Comparison of ENCODE assay signal across 2 cellular contexts in genomic region chr12:93164103-93164880, GRCh38.
TF ChIP-seq lines count a peak whose summit lies in the region.

No MANE protein-coding gene starts in this region.

TF ChIP-seq in SK-N-SH, 30 proteins besides CTCF, POLR2A, EP300 and RAD21 (continued from another document):
- TF ChIP-seq REST (IDR thresholded peaks at IDR 0.05; ENCODE audit: low read depth, low read length) (no peak), TEAD4 (IDR thresholded peaks at IDR 0.05; ENCODE audit: borderline replicate concordance, insufficient read depth) (no peak), POLR2AphosphoS5 (IDR thresholded peaks at IDR 0.05; ENCODE audit: low read depth, low read length) (no peak), JUND (IDR thresholded peaks at IDR 0.05) (no peak), NRF1 (IDR thresholded peaks at IDR 0.05; ENCODE audit: low read depth, low read length) (no peak), FOXJ3 (CRISPR knock-in tag; IDR thresholded peaks at IDR 0.05) (no peak), SMC3 (IDR thresholded peaks at IDR 0.05; ENCODE audit: low read depth, low read length) (no peak), ZBTB33 (IDR thresholded peaks at IDR 0.05; ENCODE audit: borderline replicate concordance, low read depth) (no peak), USF1 (IDR thresholded peaks at IDR 0.05; ENCODE audit: borderline replicate concordance, low read depth) (no peak), FOXM1 (IDR thresholded peaks at IDR 0.05; ENCODE audit: low read depth) (no peak), YY1 (IDR thresholded peaks at IDR 0.05; ENCODE audit: low read depth) (no peak), RFX5 (IDR thresholded peaks at IDR 0.05; ENCODE audit: low read length) (no peak), TAF1 (IDR thresholded peaks at IDR 0.05; ENCODE audit: borderline replicate concordance, low read depth, low read length) (no peak), ELF1 (IDR thresholded peaks at IDR 0.05) (no peak), EZH2phosphoT487 (IDR thresholded peaks at IDR 0.05; ENCODE audit: borderline replicate concordance, low read depth) (no peak), NFIC (IDR thresholded peaks at IDR 0.05; ENCODE audit: borderline replicate concordance) (no peak), MXI1 (IDR thresholded peaks at IDR 0.05; ENCODE audit: low read depth, low read length) (no peak), MAX (IDR thresholded peaks at IDR 0.05; ENCODE audit: low read depth) (no peak)

TF ChIP-seq in SK-N-SH treated with all-trans-retinoic acid at 6 μM for 48 hours, 23 proteins besides CTCF, POLR2A, EP300 and RAD21 (continued from another document):
- no peak for TF ChIP-seq PATZ1 (CRISPR knock-in tag; IDR thresholded peaks at IDR 0.05; ENCODE audit: borderline replicate concordance)
- no peak for TF ChIP-seq TCF4 (CRISPR knock-in tag; IDR thresholded peaks at IDR 0.05; ENCODE audit: borderline replicate concordance)
- no peak for TF ChIP-seq ESRRG (CRISPR knock-in tag; IDR thresholded peaks at IDR 0.05)
- TF ChIP-seq ZC3H10 (CRISPR knock-in tag; IDR thresholded peaks at IDR 0.05): no peak
- no peak for TF ChIP-seq ZFP30 (CRISPR knock-in tag; IDR thresholded peaks at IDR 0.05)
- no peak for TF ChIP-seq CSRNP3 (CRISPR knock-in tag; IDR thresholded peaks at IDR 0.05)
- no peak for TF ChIP-seq CSDC2 (CRISPR knock-in tag; IDR thresholded peaks at IDR 0.05)
- TF ChIP-seq OSR1 (CRISPR knock-in tag; IDR thresholded peaks at IDR 0.05): no peak
- no peak for TF ChIP-seq SNAI2 (CRISPR knock-in tag; IDR thresholded peaks at IDR 0.05)
- no peak for TF ChIP-seq CREB5 (CRISPR knock-in tag; IDR thresholded peaks at IDR 0.05; ENCODE audit: low read depth)
- no peak for TF ChIP-seq TOX (CRISPR knock-in tag; IDR thresholded peaks at IDR 0.05; ENCODE audit: borderline replicate concordance)
- no peak for TF ChIP-seq ISL1 (CRISPR knock-in tag; IDR thresholded peaks at IDR 0.05)
- TF ChIP-seq BACH2 (CRISPR knock-in tag; IDR thresholded peaks at IDR 0.05; ENCODE audit: borderline replicate concordance): no peak
- no peak for TF ChIP-seq ZNF70 (CRISPR knock-in tag; IDR thresholded peaks at IDR 0.05)
- no peak for TF ChIP-seq ZNF8 (CRISPR knock-in tag; IDR thresholded peaks at IDR 0.05)
- TF ChIP-seq ZNF565 (CRISPR knock-in tag; conservative IDR thresholded peaks at IDR 0.05; ENCODE audit: low read depth): no peak
- no peak for TF ChIP-seq GLIS3 (CRISPR knock-in tag; IDR thresholded peaks at IDR 0.05)
- TF ChIP-seq PPARA (CRISPR knock-in tag; IDR thresholded peaks at IDR 0.05; ENCODE audit: borderline replicate concordance): no peak
- no peak for TF ChIP-seq POU6F1 (CRISPR knock-in tag; IDR thresholded peaks at IDR 0.05; ENCODE audit: borderline replicate concordance, low read depth)
